Comparison of ENCODE assay signal across 39 cellular contexts in genomic region chr3:188544012-188544411, GRCh38.
"Had no signal": no experiment of that assay in that cellular context is flagged by ENCODE, and none has a peak within 500 bp of the region (broad histone marks: within the 10 kb centered on the region; RNA-seq: fewer than 3 reads in every experiment).

No MANE protein-coding gene starts in this region.

- DNase-seq: activated effector memory CD4-positive, alpha-beta T cell treated with anti-CD3 and anti-CD28 coated beads, Interleukin-2, amount 50 U/mL, for 16 hours; activated effector memory CD4-positive, alpha-beta T cell treated with Interleukin-2 at 50 U/mL for 16 hours; activated gamma-delta T cell; activated gamma-delta T cell treated with Interleukin-2 at 50 U/mL for 16 hours; activated naive CD4-positive, alpha-beta T cell; activated naive CD4-positive, alpha-beta T cell treated with anti-CD3 and anti-CD28 coated beads for 36 hours; activated naive CD4-positive, alpha-beta T cell treated with anti-CD3 and anti-CD28 coated beads, Interleukin-2, amount 10 ng/mL, durations not matched to agents 7 days and 5 days; activated naive CD4-positive, alpha-beta T cell treated with anti-CD3 and anti-CD28 coated beads, Interleukin-2, amount 50 U/mL, for 16 hours; activated naive CD4-positive, alpha-beta T cell treated with Interleukin-2 at 50 U/mL for 16 hours; activated naive CD8-positive, alpha-beta T cell treated with anti-CD3 and anti-CD28 coated beads for 36 hours; activated naive CD8-positive, alpha-beta T cell treated with anti-CD3 and anti-CD28 coated beads, Interleukin-2, amount 10 ng/mL, durations not matched to agents 7 days and 5 days; activated naive CD8-positive, alpha-beta T cell treated with anti-CD3 and anti-CD28 coated beads, Interleukin-2, amount 50 U/mL, for 24 hours; activated T-cell treated with anti-CD3 and anti-CD28 coated beads, Interleukin-2, amount 50 U/mL, for 1 hour; activated T-cell treated with anti-CD3 and anti-CD28 coated beads, Interleukin-2, amount 50 U/mL, for 24 hours; activated T-cell treated with anti-CD3 and anti-CD28 coated beads, Interleukin-2, amount 50 U/mL, for 4 hours; activated T-cell treated with anti-CD3 and anti-CD28 coated beads, Interleukin-2, amount 50 U/mL, for 48 hours; activated T-cell treated with anti-CD3 and anti-CD28 coated beads, Interleukin-2, amount 50 U/mL, for 72 hours; adrenal gland; amniotic stem cell; amygdala; anterior cingulate cortex; body of pancreas; brain microvascular endothelial cell; caudate nucleus; central memory CD4-positive, alpha-beta T cell; cerebellar nuclear complex had no signal

- H3K27me3 Mint-ChIP-seq: activated naive CD4-positive, alpha-beta T cell treated with anti-CD3 and anti-CD28 coated beads, Interleukin-2, amount 10 ng/mL, durations not matched to agents 7 days and 5 days; activated naive CD4-positive, alpha-beta T cell treated with anti-CD3 and anti-CD28 coated beads, Interleukin-2, amount 50 U/mL, for 24 hours; activated naive CD8-positive, alpha-beta T cell; activated naive CD8-positive, alpha-beta T cell treated with anti-CD3 and anti-CD28 coated beads for 36 hours; activated naive CD8-positive, alpha-beta T cell treated with anti-CD3 and anti-CD28 coated beads, Interleukin-2, amount 10 ng/mL, durations not matched to agents 7 days and 5 days; activated naive CD8-positive, alpha-beta T cell treated with anti-CD3 and anti-CD28 coated beads, Interleukin-2, amount 50 U/mL, for 24 hours; activated T-cell treated with anti-CD3 and anti-CD28 coated beads, Interleukin-2, amount 50 U/mL, for 24 hours; activated T-helper 17 cell treated with anti-CD3 and anti-CD28 coated beads, Interleukin-2, amount 50 U/mL, for 72 hours; brain; central memory CD8-positive, alpha-beta T cell had no signal

- H3K4me1 ChIP-seq: body of pancreas, breast epithelium had no signal

- H3K4me3 ChIP-seq: adrenal gland, ascending aorta, body of pancreas, breast epithelium, cardiac muscle cell had no signal

- H3K9me3 Mint-ChIP-seq: activated naive CD4-positive, alpha-beta T cell treated with anti-CD3 and anti-CD28 coated beads for 36 hours; activated naive CD4-positive, alpha-beta T cell treated with anti-CD3 and anti-CD28 coated beads, Interleukin-2, amount 10 ng/mL, durations not matched to agents 7 days and 5 days; activated naive CD8-positive, alpha-beta T cell treated with anti-CD3 and anti-CD28 coated beads for 36 hours; activated T-helper 17 cell treated with anti-CD3 and anti-CD28 coated beads, Interleukin-2, amount 50 U/mL, for 72 hours; activated T-helper 2 cell treated with anti-CD3 and anti-CD28 coated beads, Interferon-gamma antibody, Interleukin-2, Interleukin-4, amounts not matched to agents 10 μg/mL and 5 μg/mL and 100 μg/mL, durations not matched to agents 14 hours and 24 hours and 36 hours; central memory CD8-positive, alpha-beta T cell had no signal

- H3K36me3 Mint-ChIP-seq: brain had no signal

- H3K27ac Mint-ChIP-seq: activated naive CD4-positive, alpha-beta T cell treated with anti-CD3 and anti-CD28 coated beads for 36 hours; activated naive CD4-positive, alpha-beta T cell treated with anti-CD3 and anti-CD28 coated beads, Interleukin-2, amount 10 ng/mL, durations not matched to agents 7 days and 5 days; activated naive CD4-positive, alpha-beta T cell treated with anti-CD3 and anti-CD28 coated beads, Interleukin-2, amount 50 U/mL, for 24 hours; activated naive CD4-positive, alpha-beta T cell treated with anti-CD3 and anti-CD28 coated beads, Interleukin-2, amount 50 U/mL, for 72 hours; activated naive CD8-positive, alpha-beta T cell; activated naive CD8-positive, alpha-beta T cell treated with anti-CD3 and anti-CD28 coated beads for 36 hours; activated naive CD8-positive, alpha-beta T cell treated with anti-CD3 and anti-CD28 coated beads, Interleukin-2, amount 10 ng/mL, durations not matched to agents 7 days and 5 days; activated naive CD8-positive, alpha-beta T cell treated with anti-CD3 and anti-CD28 coated beads, Interleukin-2, amount 50 U/mL, for 24 hours; activated T-cell treated with anti-CD3 and anti-CD28 coated beads, Interleukin-2, amount 50 U/mL, for 24 hours; activated T-cell treated with anti-CD3 and anti-CD28 coated beads, Interleukin-2, amount 50 U/mL, for 72 hours; activated T-helper 1 cell treated with anti-CD3 and anti-CD28 coated beads, Interleukin-12 subunit alpha, Interleukin-12 subunit beta, Interleukin-2, Interleukin-4 antibody, amounts not matched to agents 30 ng/mL and 10 ng/mL and 1 ng/mL, durations not matched to agents 14 hours and 24 hours and 36 hours; activated T-helper 17 cell treated with anti-CD3 and anti-CD28 coated beads, Interleukin-2, amount 50 U/mL, for 72 hours; activated T-helper 2 cell treated with anti-CD3 and anti-CD28 coated beads, Interferon-gamma antibody, Interleukin-2, Interleukin-4, amounts not matched to agents 10 μg/mL and 5 μg/mL and 100 μg/mL, durations not matched to agents 14 hours and 24 hours and 36 hours; brain had no signal

- H3K4me3 Mint-ChIP-seq: activated naive CD4-positive, alpha-beta T cell treated with anti-CD3 and anti-CD28 coated beads for 36 hours; activated naive CD4-positive, alpha-beta T cell treated with anti-CD3 and anti-CD28 coated beads, Interleukin-2, amount 10 ng/mL, durations not matched to agents 7 days and 5 days; activated naive CD4-positive, alpha-beta T cell treated with anti-CD3 and anti-CD28 coated beads, Interleukin-2, amount 50 U/mL, for 24 hours; activated naive CD8-positive, alpha-beta T cell; activated naive CD8-positive, alpha-beta T cell treated with anti-CD3 and anti-CD28 coated beads for 36 hours; activated naive CD8-positive, alpha-beta T cell treated with anti-CD3 and anti-CD28 coated beads, Interleukin-2, amount 10 ng/mL, durations not matched to agents 7 days and 5 days; activated naive CD8-positive, alpha-beta T cell treated with anti-CD3 and anti-CD28 coated beads, Interleukin-2, amount 50 U/mL, for 24 hours; activated T-cell treated with anti-CD3 and anti-CD28 coated beads, Interleukin-2, amount 50 U/mL, for 24 hours; activated T-cell treated with anti-CD3 and anti-CD28 coated beads, Interleukin-2, amount 50 U/mL, for 4 hours; activated T-cell treated with anti-CD3 and anti-CD28 coated beads, Interleukin-2, amount 50 U/mL, for 72 hours; activated T-helper 1 cell treated with anti-CD3 and anti-CD28 coated beads, Interleukin-12 subunit alpha, Interleukin-12 subunit beta, Interleukin-2, Interleukin-4 antibody, amounts not matched to agents 30 ng/mL and 10 ng/mL and 1 ng/mL, durations not matched to agents 14 hours and 24 hours and 36 hours; activated T-helper 17 cell treated with anti-CD3 and anti-CD28 coated beads, Interleukin-2, amount 50 U/mL, for 72 hours; brain; central memory CD8-positive, alpha-beta T cell had no signal

- FAIRE-seq: astrocyte, bronchial epithelial cell had no signal

- H3K27me3 ChIP-seq: adrenal gland, ascending aorta, body of pancreas, brain microvascular endothelial cell, breast epithelium, cardiac muscle cell had no signal

- ATAC-seq: activated naive CD4-positive, alpha-beta T cell treated with anti-CD3 and anti-CD28 coated beads, Interleukin-2, amount 50 U/mL, for 72 hours; activated naive CD8-positive, alpha-beta T cell treated with anti-CD3 and anti-CD28 coated beads, Interleukin-2, amount 50 U/mL, for 24 hours; activated T-cell treated with anti-CD3 and anti-CD28 coated beads, Interleukin-2, amount 50 U/mL, for 4 hours; activated T-cell treated with anti-CD3 and anti-CD28 coated beads, Interleukin-2, amount 50 U/mL, for 72 hours; activated T-helper 17 cell treated with anti-CD3 and anti-CD28 coated beads, Interleukin-2, amount 50 U/mL, for 72 hours; body of pancreas had no signal

- H3K27ac ChIP-seq: adrenal gland, ascending aorta, body of pancreas, brain microvascular endothelial cell, breast epithelium, cardiac muscle cell had no signal

- H3K4me1 Mint-ChIP-seq: activated naive CD4-positive, alpha-beta T cell treated with anti-CD3 and anti-CD28 coated beads, Interleukin-2, amount 10 ng/mL, durations not matched to agents 7 days and 5 days; activated naive CD4-positive, alpha-beta T cell treated with anti-CD3 and anti-CD28 coated beads, Interleukin-2, amount 50 U/mL, for 24 hours; activated naive CD8-positive, alpha-beta T cell treated with anti-CD3 and anti-CD28 coated beads for 36 hours; activated T-helper 17 cell treated with anti-CD3 and anti-CD28 coated beads, Interleukin-2, amount 50 U/mL, for 72 hours had no signal

- H3K9me3 ChIP-seq: adrenal gland, ascending aorta, body of pancreas, breast epithelium had no signal

- H3K36me3 ChIP-seq: adrenal gland, brain microvascular endothelial cell, breast epithelium, cardiac muscle cell had no signal
